In genomic region chr3:146133436-146133835, GRCh38 we compare ENCODE assay signal across 18 cellular contexts. TPM values are rescaled to one million over a fixed set of nuclear protein-coding genes. Genes with fewer than 3 reads are reported as not detected.
DNase-seq lines count a peak whose midpoint lies in the region; ATAC-seq and TF ChIP-seq lines count a peak whose summit lies in the region.
"Had no signal": no experiment of that assay in that cellular context is flagged by ENCODE, and none has a peak within 500 bp of the region (broad histone marks: within the 10 kb centered on the region; RNA-seq: fewer than 3 reads in every experiment).

No MANE protein-coding gene starts in this region.

- H3K27me3 Mint-ChIP-seq in chondrocyte (ENCODE audit: low read depth), result no peaks in the 10 kb centered on the region
- H3K27me3 Mint-ChIP-seq in T-helper 2 cell treated with Interferon-gamma antibody and Interleukin-4, amounts not matched to agents 5 μg/mL and 100 μg/mL, for 36 hours (ENCODE audit: low read depth), result no peaks in the 10 kb centered on the region
- H3K27me3 Mint-ChIP-seq: activated naive CD4-positive, alpha-beta T cell treated with anti-CD3 and anti-CD28 coated beads, Interleukin-2, amount 50 U/mL, for 24 hours had no signal

- peaks cover 97% of the 10 kb centered on the region for H3K79me2 ChIP-seq in ACC112 (ENCODE audit: control insufficient read depth, insufficient read depth, low read length, unreplicated experiment)
- H3K79me2 ChIP-seq in MM.1S (ENCODE audit: low read length), result peaks cover 3% of the 10 kb centered on the region; the same call in 1 of the 2 replicates

- H3K4me1 Mint-ChIP-seq in chondrocyte (ENCODE audit: low read depth), result peaks cover 65% of the 10 kb centered on the region
- no peaks in the 10 kb centered on the region for H3K4me1 Mint-ChIP-seq in T-helper 2 cell treated with Interferon-gamma antibody and Interleukin-4, amounts not matched to agents 5 μg/mL and 100 μg/mL, for 36 hours (ENCODE audit: low read depth)
- H3K4me1 Mint-ChIP-seq: activated naive CD4-positive, alpha-beta T cell treated with anti-CD3 and anti-CD28 coated beads, Interleukin-2, amount 50 U/mL, for 24 hours had no signal

- H3K18ac ChIP-seq in IMR-90 (ENCODE audit: low read depth, low read length), result peak overlapping the region; percentile 52; the same call in 1 of the 2 replicates

- H2BK120ac ChIP-seq in IMR-90 (ENCODE audit: low read depth, low read length), result peak overlapping the region; percentile 51; the same call in 1 of the 2 replicates

- dilution Hi-C loops in IMR-90 (cut with HindIII; ENCODE audit: low sequenced_read_pairs, unreplicated experiment), result no loop called here

- H4K5ac ChIP-seq in IMR-90 (ENCODE audit: low read depth, low read length), result no peak overlapping the region

- peaks cover 10 to 49% of the 10 kb centered on the region in 2 experiments for H3K79me1 ChIP-seq in IMR-90 (ENCODE audit: low read depth in 1 of 2, low read length in 2 of 2)

- TF ChIP-seq RAD21 in IMR-90 (IDR thresholded peaks at IDR 0.05; ENCODE audit: low read length) (no peak), liver (IDR thresholded peaks at IDR 0.05) (no peak)

- no peak overlapping the region; the same call in 1 of the 2 replicates for H3K56ac ChIP-seq in IMR-90 (ENCODE audit: extremely low read depth, insufficient read depth, low read length)

- H3K9me2 ChIP-seq in MM.1S (replicated peaks; ENCODE audit: insufficient read depth, low read length), result no peaks in the 10 kb centered on the region

- in situ Hi-C loops in IMR-90 (cut with MboI; ENCODE audit: low sequenced_read_pairs), result no loop called here

- POLR2A ChIA-PET in IMR-90 (lab: Charles Lee; ENCODE audit: unreplicated experiment), result no interaction called here

- BruUV-seq in IMR-90 (replicated peaks; lab: Mats Ljungman, UMichigan), result no TSS peak

- H3K9me1 ChIP-seq in IMR-90 (ENCODE audit: insufficient read depth, low read length), result peaks cover 8% of the 10 kb centered on the region

- H3K9ac ChIP-seq in IMR-90 (ENCODE audit: low read depth, low read length), result no peak overlapping the region
- H3K9ac ChIP-seq in liver (ENCODE audit: low read depth in 1 of 2, low read length in 2 of 2), result no peak overlapping the region
- H3K9ac ChIP-seq in MM.1S (ENCODE audit: low read length), result no peak overlapping the region

- no peak overlapping the region for H4K91ac ChIP-seq in IMR-90 (ENCODE audit: insufficient read depth, low read depth, low read length)

- H3K14ac ChIP-seq in IMR-90 (replicated peaks; ENCODE audit: low read depth, low read length), result peak overlapping the region; percentile 73; the same call in 1 of the 2 replicates

- H2AFZ ChIP-seq in ACC112 (ENCODE audit: low read length, unreplicated experiment), result no peak overlapping the region
- H2AFZ ChIP-seq in IMR-90 (replicated peaks; ENCODE audit: low read length, poor library complexity), result no peak overlapping the region
- H2AFZ ChIP-seq in MM.1S (ENCODE audit: low read length), result no peak overlapping the region

- CTCF ChIA-PET in IMR-90 (lab: Yijun Ruan, JAX), result no interaction called here

- intact Hi-C loops in IMR-90 (cut with micrococcal nuclease) (no loop called here), left lung (cut with DNase I) (no loop called here)

- peaks cover 28% of the 10 kb centered on the region for H4K20me1 ChIP-seq in IMR-90 (ENCODE audit: insufficient read depth, low read length)
- no peaks in the 10 kb centered on the region for H4K20me1 ChIP-seq in MM.1S (ENCODE audit: insufficient read depth, low read length)

- H3K23ac ChIP-seq in IMR-90 (ENCODE audit: low read depth, low read length), result peak overlapping the region; percentile 1; the same call in 1 of the 2 replicates

- peak overlapping the region; percentile 89 for H3K27ac Mint-ChIP-seq in chondrocyte (ENCODE audit: unreplicated experiment)
- no peak overlapping the region for H3K27ac Mint-ChIP-seq in T-helper 2 cell treated with Interferon-gamma antibody and Interleukin-4, amounts not matched to agents 5 μg/mL and 100 μg/mL, for 36 hours
- H3K27ac Mint-ChIP-seq: activated naive CD4-positive, alpha-beta T cell treated with anti-CD3 and anti-CD28 coated beads, Interleukin-2, amount 50 U/mL, for 24 hours had no signal

- no peak for TF ChIP-seq CTCF in IMR-90 (conservative IDR thresholded peaks at IDR 0.05; ENCODE audit: low read depth, low read length)
- TF ChIP-seq CTCF in chondrocyte (IDR thresholded peaks at IDR 0.05), result no peak
- no peak for TF ChIP-seq CTCF in liver (IDR thresholded peaks at IDR 0.05; ENCODE audit: low read depth, low read length, missing input control)
- no peak for TF ChIP-seq CTCF in MM.1S (IDR thresholded peaks at IDR 0.05; ENCODE audit: low read length)
- no peak for TF ChIP-seq CTCF in left lung (IDR thresholded peaks at IDR 0.05)

- whole genome bisulfite sequencing in IMR-90 (ENCODE audit: extremely low coverage in 2 of 2, insufficient read length in 1 of 2), 2 experiments, result no CpG with 5 or more reads among the region's 2 CpGs
- 82% methylated on average over 2 of the region's 2 CpGs for WGBS in liver

- DNase-seq in IMR-90 (peak; percentile 16), chondrocyte (ENCODE audit: low spot score) (no peak), MM.1S (no peak), left lung (no peak)
- DNase-seq in stimulated activated naive CD4-positive, alpha-beta T cell treated with Interleukin-2 at 50 U/mL for 16 hours (lab: John Stamatoyannopoulos, UW), result no peak
- no peak for DNase-seq in T-helper 2 cell treated with Interferon-gamma antibody and Interleukin-4, amounts not matched to agents 5 μg/mL and 100 μg/mL, for 36 hours (ENCODE audit: low spot score)
- DNase-seq: activated CD4-positive, CD25-positive, alpha-beta regulatory T cell; activated T-cell treated with anti-CD3 and anti-CD28 coated beads, Interleukin-2, amount 50 U/mL, for 48 hours; colonic mucosa; lower lobe of right lung; NCI-H187; occipital lobe; right cardiac atrium; T1000 had no signal

- H3K9me3 Mint-ChIP-seq in chondrocyte (ENCODE audit: low read depth), result no peaks in the 10 kb centered on the region
- no peaks in the 10 kb centered on the region for H3K9me3 Mint-ChIP-seq in T-helper 2 cell treated with Interferon-gamma antibody and Interleukin-4, amounts not matched to agents 5 μg/mL and 100 μg/mL, for 36 hours
- H3K9me3 Mint-ChIP-seq: activated naive CD4-positive, alpha-beta T cell treated with anti-CD3 and anti-CD28 coated beads, Interleukin-2, amount 50 U/mL, for 24 hours had no signal

- H4K8ac ChIP-seq in IMR-90 (ENCODE audit: low read depth in 2 of 2, low read length in 2 of 2), result peak overlapping the region in 1 of 2 experiments; percentile 47; a peak in 1 of 4 replicates

- H3K27ac ChIP-seq in ACC112 (ENCODE audit: low read depth, low read length), result peak overlapping the region; percentile 33
- H3K27ac ChIP-seq in IMR-90 (ENCODE audit: insufficient read depth, low read length), result no peak overlapping the region
- H3K27ac ChIP-seq in liver (ENCODE audit: low read depth in 1 of 2, low read length in 2 of 2), result peak overlapping the region; percentile 9 to 13
- H3K27ac ChIP-seq in MM.1S (ENCODE audit: low read length), result no peak overlapping the region
- no peak overlapping the region for H3K27ac ChIP-seq in left lung
- H3K27ac ChIP-seq: C4-2B, colonic mucosa, lower lobe of right lung had no signal

- H3K36me3 Mint-ChIP-seq in chondrocyte (ENCODE audit: low read depth), result no peaks in the 10 kb centered on the region
- H3K36me3 Mint-ChIP-seq in T-helper 2 cell treated with Interferon-gamma antibody and Interleukin-4, amounts not matched to agents 5 μg/mL and 100 μg/mL, for 36 hours (ENCODE audit: low read depth), result no peaks in the 10 kb centered on the region
- H3K36me3 Mint-ChIP-seq: activated naive CD4-positive, alpha-beta T cell treated with anti-CD3 and anti-CD28 coated beads, Interleukin-2, amount 50 U/mL, for 24 hours had no signal

- H3K4me2 ChIP-seq in IMR-90 (ENCODE audit: low read depth, low read length) (peak overlapping the region; percentile 60), MM.1S (ENCODE audit: low read depth, low read length) (no peak overlapping the region)

- peak overlapping the region; percentile 69 for H2BK5ac ChIP-seq in IMR-90 (ENCODE audit: low read depth, low read length, poor library complexity, severe bottlenecking)

- peak overlapping the region; percentile 11 for H3K4me3 Mint-ChIP-seq in chondrocyte (ENCODE audit: unreplicated experiment)
- H3K4me3 Mint-ChIP-seq in T-helper 2 cell treated with Interferon-gamma antibody and Interleukin-4, amounts not matched to agents 5 μg/mL and 100 μg/mL, for 36 hours, result no peak overlapping the region
- H3K4me3 Mint-ChIP-seq: activated naive CD4-positive, alpha-beta T cell treated with anti-CD3 and anti-CD28 coated beads, Interleukin-2, amount 50 U/mL, for 24 hours had no signal

- H2AK9ac ChIP-seq in IMR-90 (replicated peaks; ENCODE audit: low read depth, low read length, poor library complexity), result no peak overlapping the region

- H2BK15ac ChIP-seq in IMR-90 (ENCODE audit: low read depth, low read length), result no peak overlapping the region

- 0 out of 2 replicates have a peak overlapping the region, but pooled peaks have one; percentile 27 for H2AK5ac ChIP-seq in IMR-90 (ENCODE audit: low read depth, low read length)

- H3K4ac ChIP-seq in IMR-90 (ENCODE audit: low read depth, low read length), result peak overlapping the region; percentile 39; the same call in 1 of the 2 replicates

- ATAC-seq in IMR-90 (ENCODE audit: low read depth) (no peak), left lung (no peak)
- ATAC-seq: lower lobe of right lung, right cardiac atrium had no signal

- H3K9me3 ChIP-seq in IMR-90 (ENCODE audit: control insufficient read depth, insufficient read depth, low read length) (no peaks in the 10 kb centered on the region), liver (ENCODE audit: control insufficient read depth in 4 of 4, low read length in 3 of 4) (no peaks in the 10 kb centered on the region), MM.1S (replicated peaks; ENCODE audit: insufficient read depth, low read length) (no peaks in the 10 kb centered on the region; the same call in 1 of the 2 replicates), left lung (no peaks in the 10 kb centered on the region)
- H3K9me3 ChIP-seq: colonic mucosa, lower lobe of right lung had no signal

- H2BK20ac ChIP-seq in IMR-90 (ENCODE audit: low read depth, low read length), result peak overlapping the region; percentile 17; the same call in 1 of the 2 replicates

- H3K4me3 ChIP-seq in ACC112 (ENCODE audit: low read depth, low read length), result no peak overlapping the region
- no peak overlapping the region for H3K4me3 ChIP-seq in IMR-90 (ENCODE audit: insufficient read depth, low read depth, low read length)
- no peak overlapping the region for H3K4me3 ChIP-seq in liver (ENCODE audit: low read depth in 1 of 3, low read length in 3 of 3)
- no peak overlapping the region for H3K4me3 ChIP-seq in MM.1S (ENCODE audit: low read length)
- H3K4me3 ChIP-seq in left lung, result no peak overlapping the region
- H3K4me3 ChIP-seq: colonic mucosa, lower lobe of right lung had no signal

- no peak for TF ChIP-seq POLR2A in IMR-90 (IDR thresholded peaks at IDR 0.05; ENCODE audit: low read depth, low read length)

- H3K36me3 ChIP-seq in ACC112 (ENCODE audit: insufficient read depth, low read length), result peaks cover 21% of the 10 kb centered on the region
- no peaks in the 10 kb centered on the region for H3K36me3 ChIP-seq in IMR-90 (ENCODE audit: control insufficient read depth, insufficient read depth, low read length)
- no peaks in the 10 kb centered on the region for H3K36me3 ChIP-seq in liver (ENCODE audit: control insufficient read depth in 4 of 4, insufficient read depth in 3 of 4, low read depth in 1 of 4, low read length in 3 of 4)
- no peaks in the 10 kb centered on the region for H3K36me3 ChIP-seq in MM.1S (replicated peaks; ENCODE audit: insufficient read depth, low read length)
- no peaks in the 10 kb centered on the region for H3K36me3 ChIP-seq in left lung
- H3K36me3 ChIP-seq: colonic mucosa, lower lobe of right lung had no signal

- H3K4me1 ChIP-seq in ACC112 (ENCODE audit: control insufficient read depth, insufficient read depth, low read length, unreplicated experiment) (peaks cover 77% of the 10 kb centered on the region), IMR-90 (ENCODE audit: control insufficient read depth, insufficient read depth, low read length) (peaks cover 9% of the 10 kb centered on the region; the same call in 1 of the 2 replicates), liver (ENCODE audit: control insufficient read depth in 4 of 4, insufficient read depth in 4 of 4, low read length in 3 of 4) (peaks cover 4 to 32% (median 28%) of the 10 kb centered on the region in 4 donors), MM.1S (ENCODE audit: low read length) (no peaks in the 10 kb centered on the region), left lung (peaks cover 0 to 3% of the 10 kb centered on the region in 2 donors)
- H3K4me1 ChIP-seq: colonic mucosa, lower lobe of right lung had no signal

- no peaks in the 10 kb centered on the region for H3K27me3 ChIP-seq in ACC112 (ENCODE audit: insufficient read depth, low read length)
- no peaks in the 10 kb centered on the region for H3K27me3 ChIP-seq in IMR-90 (ENCODE audit: control insufficient read depth, insufficient read depth, low read length)
- no peaks in the 10 kb centered on the region for H3K27me3 ChIP-seq in liver (ENCODE audit: control insufficient read depth in 4 of 4, insufficient read depth in 4 of 4, low read length in 3 of 4)
- H3K27me3 ChIP-seq in MM.1S (replicated peaks; ENCODE audit: insufficient read depth, low read length), result no peaks in the 10 kb centered on the region
- H3K27me3 ChIP-seq in left lung, result no peaks in the 10 kb centered on the region
- H3K27me3 ChIP-seq: colonic mucosa had no signal

- H3F3A ChIP-seq in MM.1S (ENCODE audit: insufficient read depth, low read length), result no peaks in the 10 kb centered on the region

RNA-seq across cellular contexts. Expression of gene PLOD2, which starts 27.5 kb away (rescaled TPM):
- total RNA-seq in IMR-90 (2012; rRNA removed) (117 and 225 TPM in 2 replicates), chondrocyte (208 to 249 TPM (median 212 TPM) in 3 replicates), liver (10 to 100 TPM; 27.2 to 57.0 TPM), left lung (10 to 100 TPM; 41.9 to 52.6 TPM)
- polyA plus RNA-seq in IMR-90 (2012; rRNA removed) (62.9 and 84.0 TPM in 2 replicates), liver (10 to 100 TPM; 18.6 to 21.4 TPM)
- 9.4 and 11.3 TPM in 2 replicates for polyA plus RNA-seq in IMR-90 (2012; cell fraction: cytosol; rRNA removed)
- 7.9 and 63.0 TPM in 2 replicates for polyA plus RNA-seq in IMR-90 (2012; cell fraction: nucleus; rRNA removed; ENCODE audit: low replicate concordance)

Comparison
In these comparisons a context has a peak if more than half of its experiments do, and no peak if none do; other contexts are left out.
1. H3K27ac ChIP-seq: peak in ACC112 (single experiment) and liver (2 of 2); none in IMR-90 (single experiment), MM.1S (single experiment) and left lung (0 of 2).